ENCODE assay signal across 1 cellular context in genomic region chr2:71605781-71606241, GRCh38.
TF ChIP-seq lines count a peak whose summit lies in the region.

No MANE protein-coding gene starts in this region.

TF ChIP-seq in WTC11, 78 proteins besides CTCF, POLR2A, EP300 and RAD21 (continued from another document):
- TF ChIP-seq PREB (CRISPR knock-in tag; IDR thresholded peaks at IDR 0.05; ENCODE audit: borderline replicate concordance) (no peak), NR1H2 (CRISPR knock-in tag; IDR thresholded peaks at IDR 0.05) (no peak), ZBTB21 (CRISPR knock-in tag; IDR thresholded peaks at IDR 0.05; ENCODE audit: borderline replicate concordance) (no peak), NFYB (CRISPR knock-in tag; conservative IDR thresholded peaks at IDR 0.05; ENCODE audit: low read depth) (no peak), ZMAT4 (CRISPR knock-in tag; IDR thresholded peaks at IDR 0.05) (no peak)
TF ChIP-seq in WTC11: peak in this region for 0.
